Comparison of ENCODE assay signal across 1 cellular context in the genomic region with DNA sequence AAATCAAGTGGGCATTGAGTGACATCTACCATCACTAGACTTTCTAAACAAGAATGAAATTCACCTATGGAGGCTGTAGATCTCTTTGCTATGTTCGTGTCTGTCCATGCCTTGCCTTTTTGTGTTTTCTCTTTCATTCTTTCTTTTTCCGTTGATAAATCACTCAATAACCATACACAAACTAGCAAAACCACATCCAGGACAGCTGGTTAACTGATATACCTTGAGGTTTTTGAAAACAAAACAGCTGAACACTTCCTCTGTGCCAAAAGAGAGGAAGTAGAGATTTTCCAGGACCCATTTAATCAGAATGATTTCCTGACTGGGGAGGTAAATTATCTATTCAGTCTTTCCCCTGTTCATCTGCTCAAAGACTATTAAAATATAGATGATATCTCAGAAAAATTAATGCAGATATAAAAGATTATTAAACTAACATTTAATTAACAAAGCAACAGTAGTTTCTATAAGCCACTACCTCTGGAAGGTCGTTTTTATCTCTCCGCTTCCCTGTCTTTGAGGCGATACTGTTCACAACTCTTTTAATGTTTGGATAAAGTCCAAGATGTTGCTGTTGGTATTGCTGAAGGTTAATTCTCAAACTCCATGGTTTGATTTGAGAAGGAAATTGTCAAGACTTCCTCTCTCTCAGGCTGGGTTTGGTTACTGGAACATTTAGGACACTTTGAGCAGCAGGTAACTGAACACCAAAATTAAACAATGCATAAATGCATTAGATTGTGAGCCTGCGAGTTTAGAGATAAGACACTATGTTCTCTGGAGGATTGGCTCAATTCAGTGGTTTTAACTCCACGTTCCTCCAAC.
TF ChIP-seq lines count a peak whose summit lies in the region.

No MANE protein-coding gene starts in this region.

TF ChIP-seq in WTC11, 78 proteins besides CTCF, POLR2A, EP300 and RAD21 (continued from another document):
- TF ChIP-seq, protein P1, sequence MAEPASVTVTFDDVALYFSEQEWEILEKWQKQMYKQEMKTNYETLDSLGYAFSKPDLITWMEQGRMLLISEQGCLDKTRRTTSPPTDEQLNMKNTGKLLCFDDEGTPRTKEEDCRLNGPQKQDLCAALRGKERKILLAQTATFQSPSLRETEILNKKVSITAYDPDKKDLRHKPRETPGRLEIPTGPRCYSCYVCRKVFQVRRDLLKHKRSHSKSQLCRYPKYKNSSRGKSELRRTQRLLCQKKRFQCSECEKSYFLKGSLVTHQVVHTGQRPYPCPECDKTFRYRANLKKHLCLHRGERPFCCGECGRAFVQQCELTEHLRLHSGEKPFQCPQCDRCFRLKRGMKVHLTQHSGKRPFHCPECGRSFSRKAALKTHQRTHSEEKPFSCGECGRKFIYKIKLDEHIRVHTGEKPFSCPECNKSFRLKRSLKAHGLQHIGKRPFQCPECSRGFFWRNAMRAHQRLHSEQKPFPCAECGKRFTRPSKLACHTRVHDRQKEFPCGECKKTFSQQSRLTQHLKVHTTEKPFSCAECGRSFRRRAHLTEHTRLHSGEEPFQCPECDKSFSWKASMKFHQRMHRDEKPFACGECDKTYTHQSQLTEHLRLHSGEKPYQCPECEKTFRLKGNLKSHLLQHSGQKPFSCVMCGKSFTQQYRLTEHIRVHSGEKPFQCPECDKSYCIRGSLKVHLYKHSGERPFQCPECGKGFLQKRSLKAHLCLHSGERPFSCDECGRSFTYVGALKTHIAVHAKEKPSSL (CRISPR knock-in tag; conservative IDR thresholded peaks at IDR 0.05) = no peak
- TF ChIP-seq NFATC4 (CRISPR knock-in tag; IDR thresholded peaks at IDR 0.05) (no peak), ETV6 (CRISPR knock-in tag; IDR thresholded peaks at IDR 0.05) (no peak), FOXJ3 (CRISPR knock-in tag; IDR thresholded peaks at IDR 0.05; ENCODE audit: borderline replicate concordance) (no peak), ELF4 (CRISPR knock-in tag; IDR thresholded peaks at IDR 0.05; ENCODE audit: low read depth) (no peak), SOX15 (CRISPR knock-in tag; IDR thresholded peaks at IDR 0.05) (no peak), NFE2L1 (CRISPR knock-in tag; IDR thresholded peaks at IDR 0.05) (no peak), ZNF317 (CRISPR knock-in tag; IDR thresholded peaks at IDR 0.05; ENCODE audit: borderline replicate concordance, low read depth) (no peak), HMGA2 (CRISPR knock-in tag; IDR thresholded peaks at IDR 0.05) (no peak)
- TF ChIP-seq, protein P2, sequence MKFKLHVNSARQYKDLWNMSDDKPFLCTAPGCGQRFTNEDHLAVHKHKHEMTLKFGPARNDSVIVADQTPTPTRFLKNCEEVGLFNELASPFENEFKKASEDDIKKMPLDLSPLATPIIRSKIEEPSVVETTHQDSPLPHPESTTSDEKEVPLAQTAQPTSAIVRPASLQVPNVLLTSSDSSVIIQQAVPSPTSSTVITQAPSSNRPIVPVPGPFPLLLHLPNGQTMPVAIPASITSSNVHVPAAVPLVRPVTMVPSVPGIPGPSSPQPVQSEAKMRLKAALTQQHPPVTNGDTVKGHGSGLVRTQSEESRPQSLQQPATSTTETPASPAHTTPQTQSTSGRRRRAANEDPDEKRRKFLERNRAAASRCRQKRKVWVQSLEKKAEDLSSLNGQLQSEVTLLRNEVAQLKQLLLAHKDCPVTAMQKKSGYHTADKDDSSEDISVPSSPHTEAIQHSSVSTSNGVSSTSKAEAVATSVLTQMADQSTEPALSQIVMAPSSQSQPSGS (CRISPR knock-in tag; IDR thresholded peaks at IDR 0.05; ENCODE audit: borderline replicate concordance, low read depth) = no peak
- TF ChIP-seq, protein P3, sequence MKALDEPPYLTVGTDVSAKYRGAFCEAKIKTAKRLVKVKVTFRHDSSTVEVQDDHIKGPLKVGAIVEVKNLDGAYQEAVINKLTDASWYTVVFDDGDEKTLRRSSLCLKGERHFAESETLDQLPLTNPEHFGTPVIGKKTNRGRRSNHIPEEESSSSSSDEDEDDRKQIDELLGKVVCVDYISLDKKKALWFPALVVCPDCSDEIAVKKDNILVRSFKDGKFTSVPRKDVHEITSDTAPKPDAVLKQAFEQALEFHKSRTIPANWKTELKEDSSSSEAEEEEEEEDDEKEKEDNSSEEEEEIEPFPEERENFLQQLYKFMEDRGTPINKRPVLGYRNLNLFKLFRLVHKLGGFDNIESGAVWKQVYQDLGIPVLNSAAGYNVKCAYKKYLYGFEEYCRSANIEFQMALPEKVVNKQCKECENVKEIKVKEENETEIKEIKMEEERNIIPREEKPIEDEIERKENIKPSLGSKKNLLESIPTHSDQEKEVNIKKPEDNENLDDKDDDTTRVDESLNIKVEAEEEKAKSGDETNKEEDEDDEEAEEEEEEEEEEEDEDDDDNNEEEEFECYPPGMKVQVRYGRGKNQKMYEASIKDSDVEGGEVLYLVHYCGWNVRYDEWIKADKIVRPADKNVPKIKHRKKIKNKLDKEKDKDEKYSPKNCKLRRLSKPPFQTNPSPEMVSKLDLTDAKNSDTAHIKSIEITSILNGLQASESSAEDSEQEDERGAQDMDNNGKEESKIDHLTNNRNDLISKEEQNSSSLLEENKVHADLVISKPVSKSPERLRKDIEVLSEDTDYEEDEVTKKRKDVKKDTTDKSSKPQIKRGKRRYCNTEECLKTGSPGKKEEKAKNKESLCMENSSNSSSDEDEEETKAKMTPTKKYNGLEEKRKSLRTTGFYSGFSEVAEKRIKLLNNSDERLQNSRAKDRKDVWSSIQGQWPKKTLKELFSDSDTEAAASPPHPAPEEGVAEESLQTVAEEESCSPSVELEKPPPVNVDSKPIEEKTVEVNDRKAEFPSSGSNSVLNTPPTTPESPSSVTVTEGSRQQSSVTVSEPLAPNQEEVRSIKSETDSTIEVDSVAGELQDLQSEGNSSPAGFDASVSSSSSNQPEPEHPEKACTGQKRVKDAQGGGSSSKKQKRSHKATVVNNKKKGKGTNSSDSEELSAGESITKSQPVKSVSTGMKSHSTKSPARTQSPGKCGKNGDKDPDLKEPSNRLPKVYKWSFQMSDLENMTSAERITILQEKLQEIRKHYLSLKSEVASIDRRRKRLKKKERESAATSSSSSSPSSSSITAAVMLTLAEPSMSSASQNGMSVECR (CRISPR knock-in tag; IDR thresholded peaks at IDR 0.05; ENCODE audit: borderline replicate concordance) = no peak
- TF ChIP-seq, protein P4, sequence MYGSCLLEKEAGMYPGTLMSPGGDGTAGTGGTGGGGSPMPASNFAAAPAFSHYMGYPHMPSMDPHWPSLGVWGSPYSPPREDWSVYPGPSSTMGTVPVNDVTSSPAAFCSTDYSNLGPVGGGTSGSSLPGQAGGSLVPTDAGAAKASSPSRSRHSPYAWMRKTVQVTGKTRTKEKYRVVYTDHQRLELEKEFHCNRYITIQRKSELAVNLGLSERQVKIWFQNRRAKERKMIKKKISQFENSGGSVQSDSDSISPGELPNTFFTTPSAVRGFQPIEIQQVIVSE (CRISPR knock-in tag; IDR thresholded peaks at IDR 0.05; ENCODE audit: borderline replicate concordance) = no peak
- TF ChIP-seq, protein P5, sequence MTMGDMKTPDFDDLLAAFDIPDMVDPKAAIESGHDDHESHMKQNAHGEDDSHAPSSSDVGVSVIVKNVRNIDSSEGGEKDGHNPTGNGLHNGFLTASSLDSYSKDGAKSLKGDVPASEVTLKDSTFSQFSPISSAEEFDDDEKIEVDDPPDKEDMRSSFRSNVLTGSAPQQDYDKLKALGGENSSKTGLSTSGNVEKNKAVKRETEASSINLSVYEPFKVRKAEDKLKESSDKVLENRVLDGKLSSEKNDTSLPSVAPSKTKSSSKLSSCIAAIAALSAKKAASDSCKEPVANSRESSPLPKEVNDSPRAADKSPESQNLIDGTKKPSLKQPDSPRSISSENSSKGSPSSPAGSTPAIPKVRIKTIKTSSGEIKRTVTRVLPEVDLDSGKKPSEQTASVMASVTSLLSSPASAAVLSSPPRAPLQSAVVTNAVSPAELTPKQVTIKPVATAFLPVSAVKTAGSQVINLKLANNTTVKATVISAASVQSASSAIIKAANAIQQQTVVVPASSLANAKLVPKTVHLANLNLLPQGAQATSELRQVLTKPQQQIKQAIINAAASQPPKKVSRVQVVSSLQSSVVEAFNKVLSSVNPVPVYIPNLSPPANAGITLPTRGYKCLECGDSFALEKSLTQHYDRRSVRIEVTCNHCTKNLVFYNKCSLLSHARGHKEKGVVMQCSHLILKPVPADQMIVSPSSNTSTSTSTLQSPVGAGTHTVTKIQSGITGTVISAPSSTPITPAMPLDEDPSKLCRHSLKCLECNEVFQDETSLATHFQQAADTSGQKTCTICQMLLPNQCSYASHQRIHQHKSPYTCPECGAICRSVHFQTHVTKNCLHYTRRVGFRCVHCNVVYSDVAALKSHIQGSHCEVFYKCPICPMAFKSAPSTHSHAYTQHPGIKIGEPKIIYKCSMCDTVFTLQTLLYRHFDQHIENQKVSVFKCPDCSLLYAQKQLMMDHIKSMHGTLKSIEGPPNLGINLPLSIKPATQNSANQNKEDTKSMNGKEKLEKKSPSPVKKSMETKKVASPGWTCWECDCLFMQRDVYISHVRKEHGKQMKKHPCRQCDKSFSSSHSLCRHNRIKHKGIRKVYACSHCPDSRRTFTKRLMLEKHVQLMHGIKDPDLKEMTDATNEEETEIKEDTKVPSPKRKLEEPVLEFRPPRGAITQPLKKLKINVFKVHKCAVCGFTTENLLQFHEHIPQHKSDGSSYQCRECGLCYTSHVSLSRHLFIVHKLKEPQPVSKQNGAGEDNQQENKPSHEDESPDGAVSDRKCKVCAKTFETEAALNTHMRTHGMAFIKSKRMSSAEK (CRISPR knock-in tag; IDR thresholded peaks at IDR 0.05; ENCODE audit: borderline replicate concordance) = no peak
- TF ChIP-seq, protein P6, sequence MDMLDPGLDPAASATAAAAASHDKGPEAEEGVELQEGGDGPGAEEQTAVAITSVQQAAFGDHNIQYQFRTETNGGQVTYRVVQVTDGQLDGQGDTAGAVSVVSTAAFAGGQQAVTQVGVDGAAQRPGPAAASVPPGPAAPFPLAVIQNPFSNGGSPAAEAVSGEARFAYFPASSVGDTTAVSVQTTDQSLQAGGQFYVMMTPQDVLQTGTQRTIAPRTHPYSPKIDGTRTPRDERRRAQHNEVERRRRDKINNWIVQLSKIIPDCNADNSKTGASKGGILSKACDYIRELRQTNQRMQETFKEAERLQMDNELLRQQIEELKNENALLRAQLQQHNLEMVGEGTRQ (CRISPR knock-in tag; IDR thresholded peaks at IDR 0.05) = no peak
- TF ChIP-seq, protein P7, sequence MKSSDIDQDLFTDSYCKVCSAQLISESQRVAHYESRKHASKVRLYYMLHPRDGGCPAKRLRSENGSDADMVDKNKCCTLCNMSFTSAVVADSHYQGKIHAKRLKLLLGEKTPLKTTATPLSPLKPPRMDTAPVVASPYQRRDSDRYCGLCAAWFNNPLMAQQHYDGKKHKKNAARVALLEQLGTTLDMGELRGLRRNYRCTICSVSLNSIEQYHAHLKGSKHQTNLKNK (CRISPR knock-in tag; IDR thresholded peaks at IDR 0.05) = no peak
